1 cellular context compared by ENCODE assay signal in genomic region chr6:20404641-20405032, GRCh38.
TF ChIP-seq lines count a peak whose summit lies in the region.

No MANE protein-coding gene starts in this region.

TF ChIP-seq in GM12878, 131 proteins besides CTCF, POLR2A, EP300 and RAD21 (continued from another document):
- no peak for TF ChIP-seq ATF2 (IDR thresholded peaks at IDR 0.05; ENCODE audit: low read length)
- TF ChIP-seq TAF1 (IDR thresholded peaks at IDR 0.05; ENCODE audit: borderline replicate concordance, low read depth, low read length): 0 out of 2 replicates have a peak, but pooled peaks have one; percentile 29
- no peak for TF ChIP-seq MLLT1 (IDR thresholded peaks at IDR 0.05)
- TF ChIP-seq RAD51 (IDR thresholded peaks at IDR 0.05): no peak
- TF ChIP-seq ETV6 (conservative IDR thresholded peaks at IDR 0.05 in 1 of 2, IDR thresholded peaks at IDR 0.05 in 1 of 2; ENCODE audit: borderline replicate concordance in 1 of 2, low read depth in 1 of 2): 0 out of 4 replicates have a peak, but pooled peaks of 1 of the 2 experiments have one; percentile 4
- TF ChIP-seq SUPT20H (IDR thresholded peaks at IDR 0.05; ENCODE audit: borderline replicate concordance, control insufficient read depth, low read depth, low read length): no peak
- TF ChIP-seq, protein P1, sequence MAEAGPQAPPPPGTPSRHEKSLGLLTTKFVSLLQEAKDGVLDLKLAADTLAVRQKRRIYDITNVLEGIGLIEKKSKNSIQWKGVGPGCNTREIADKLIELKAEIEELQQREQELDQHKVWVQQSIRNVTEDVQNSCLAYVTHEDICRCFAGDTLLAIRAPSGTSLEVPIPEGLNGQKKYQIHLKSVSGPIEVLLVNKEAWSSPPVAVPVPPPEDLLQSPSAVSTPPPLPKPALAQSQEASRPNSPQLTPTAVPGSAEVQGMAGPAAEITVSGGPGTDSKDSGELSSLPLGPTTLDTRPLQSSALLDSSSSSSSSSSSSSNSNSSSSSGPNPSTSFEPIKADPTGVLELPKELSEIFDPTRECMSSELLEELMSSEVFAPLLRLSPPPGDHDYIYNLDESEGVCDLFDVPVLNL (IDR thresholded peaks at IDR 0.05; ENCODE audit: low read depth, low read length): no peak
- TF ChIP-seq PAX5 (IDR thresholded peaks at IDR 0.05; ENCODE audit: borderline replicate concordance, low read depth, low read length): no peak
- TF ChIP-seq SUZ12 (IDR thresholded peaks at IDR 0.05; ENCODE audit: unreplicated experiment): no peak
- TF ChIP-seq PAX8 (IDR thresholded peaks at IDR 0.05): no peak
- TF ChIP-seq, protein P2, sequence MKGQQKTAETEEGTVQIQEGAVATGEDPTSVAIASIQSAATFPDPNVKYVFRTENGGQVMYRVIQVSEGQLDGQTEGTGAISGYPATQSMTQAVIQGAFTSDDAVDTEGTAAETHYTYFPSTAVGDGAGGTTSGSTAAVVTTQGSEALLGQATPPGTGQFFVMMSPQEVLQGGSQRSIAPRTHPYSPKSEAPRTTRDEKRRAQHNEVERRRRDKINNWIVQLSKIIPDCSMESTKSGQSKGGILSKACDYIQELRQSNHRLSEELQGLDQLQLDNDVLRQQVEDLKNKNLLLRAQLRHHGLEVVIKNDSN (IDR thresholded peaks at IDR 0.05; ENCODE audit: borderline replicate concordance, extremely low read length, insufficient read depth, low read depth, low read length): no peak
- TF ChIP-seq HDGF (IDR thresholded peaks at IDR 0.05): no peak
- TF ChIP-seq TCF3 (IDR thresholded peaks at IDR 0.05; ENCODE audit: borderline replicate concordance, insufficient read depth, low read depth, low read length): no peak
- TF ChIP-seq TARDBP (IDR thresholded peaks at IDR 0.05; ENCODE audit: borderline replicate concordance): no peak
- TF ChIP-seq MEF2A (IDR thresholded peaks at IDR 0.05; ENCODE audit: insufficient read depth, low read depth, low read length): no peak
- TF ChIP-seq, protein P3, sequence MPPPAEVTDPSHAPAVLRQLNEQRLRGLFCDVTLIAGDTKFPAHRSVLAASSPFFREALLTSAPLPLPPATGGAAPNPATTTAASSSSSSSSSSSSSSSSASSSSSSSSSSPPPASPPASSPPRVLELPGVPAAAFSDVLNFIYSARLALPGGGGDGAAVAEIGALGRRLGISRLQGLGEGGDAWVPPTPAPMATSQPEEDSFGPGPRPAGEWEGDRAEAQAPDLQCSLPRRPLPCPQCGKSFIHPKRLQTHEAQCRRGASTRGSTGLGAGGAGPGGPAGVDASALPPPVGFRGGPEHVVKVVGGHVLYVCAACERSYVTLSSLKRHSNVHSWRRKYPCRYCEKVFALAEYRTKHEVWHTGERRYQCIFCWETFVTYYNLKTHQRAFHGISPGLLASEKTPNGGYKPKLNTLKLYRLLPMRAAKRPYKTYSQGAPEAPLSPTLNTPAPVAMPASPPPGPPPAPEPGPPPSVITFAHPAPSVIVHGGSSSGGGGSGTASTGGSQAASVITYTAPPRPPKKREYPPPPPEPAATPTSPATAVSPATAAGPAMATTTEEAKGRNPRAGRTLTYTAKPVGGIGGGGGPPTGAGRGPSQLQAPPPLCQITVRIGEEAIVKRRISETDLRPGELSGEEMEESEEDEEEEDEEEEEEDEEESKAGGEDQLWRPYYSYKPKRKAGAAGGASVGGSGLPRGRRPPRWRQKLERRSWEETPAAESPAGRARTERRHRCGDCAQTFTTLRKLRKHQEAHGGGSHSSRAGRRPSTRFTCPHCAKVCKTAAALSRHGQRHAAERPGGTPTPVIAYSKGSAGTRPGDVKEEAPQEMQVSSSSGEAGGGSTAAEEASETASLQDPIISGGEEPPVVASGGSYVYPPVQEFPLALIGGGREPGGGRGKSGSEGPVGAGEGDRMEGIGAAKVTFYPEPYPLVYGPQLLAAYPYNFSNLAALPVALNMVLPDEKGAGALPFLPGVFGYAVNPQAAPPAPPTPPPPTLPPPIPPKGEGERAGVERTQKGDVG (CRISPR knock-in tag; IDR thresholded peaks at IDR 0.05): no peak
- TF ChIP-seq SRF (IDR thresholded peaks at IDR 0.05; ENCODE audit: low read depth in 2 of 2, low read length in 2 of 2): no peak
- TF ChIP-seq ZNF217 (IDR thresholded peaks at IDR 0.05): no peak
- TF ChIP-seq BMI1 (IDR thresholded peaks at IDR 0.05; ENCODE audit: borderline replicate concordance): no peak
- no peak for TF ChIP-seq EZH2 (IDR thresholded peaks at IDR 0.05; ENCODE audit: borderline replicate concordance, control insufficient read depth, low read depth, low read length)
- no peak for TF ChIP-seq ZNF207 (IDR thresholded peaks at IDR 0.05; ENCODE audit: borderline replicate concordance)
- TF ChIP-seq IRF4 (IDR thresholded peaks at IDR 0.05; ENCODE audit: low read depth, low read length): 0 out of 2 replicates have a peak, but pooled peaks have one; percentile 18
- no peak for TF ChIP-seq NR2F1 (conservative IDR thresholded peaks at IDR 0.05)
- TF ChIP-seq HDAC2 (IDR thresholded peaks at IDR 0.05): no peak
- TF ChIP-seq, protein P4, sequence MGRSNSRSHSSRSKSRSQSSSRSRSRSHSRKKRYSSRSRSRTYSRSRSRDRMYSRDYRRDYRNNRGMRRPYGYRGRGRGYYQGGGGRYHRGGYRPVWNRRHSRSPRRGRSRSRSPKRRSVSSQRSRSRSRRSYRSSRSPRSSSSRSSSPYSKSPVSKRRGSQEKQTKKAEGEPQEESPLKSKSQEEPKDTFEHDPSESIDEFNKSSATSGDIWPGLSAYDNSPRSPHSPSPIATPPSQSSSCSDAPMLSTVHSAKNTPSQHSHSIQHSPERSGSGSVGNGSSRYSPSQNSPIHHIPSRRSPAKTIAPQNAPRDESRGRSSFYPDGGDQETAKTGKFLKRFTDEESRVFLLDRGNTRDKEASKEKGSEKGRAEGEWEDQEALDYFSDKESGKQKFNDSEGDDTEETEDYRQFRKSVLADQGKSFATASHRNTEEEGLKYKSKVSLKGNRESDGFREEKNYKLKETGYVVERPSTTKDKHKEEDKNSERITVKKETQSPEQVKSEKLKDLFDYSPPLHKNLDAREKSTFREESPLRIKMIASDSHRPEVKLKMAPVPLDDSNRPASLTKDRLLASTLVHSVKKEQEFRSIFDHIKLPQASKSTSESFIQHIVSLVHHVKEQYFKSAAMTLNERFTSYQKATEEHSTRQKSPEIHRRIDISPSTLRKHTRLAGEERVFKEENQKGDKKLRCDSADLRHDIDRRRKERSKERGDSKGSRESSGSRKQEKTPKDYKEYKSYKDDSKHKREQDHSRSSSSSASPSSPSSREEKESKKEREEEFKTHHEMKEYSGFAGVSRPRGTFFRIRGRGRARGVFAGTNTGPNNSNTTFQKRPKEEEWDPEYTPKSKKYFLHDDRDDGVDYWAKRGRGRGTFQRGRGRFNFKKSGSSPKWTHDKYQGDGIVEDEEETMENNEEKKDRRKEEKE (IDR thresholded peaks at IDR 0.05): no peak
- no peak for TF ChIP-seq NFXL1 (IDR thresholded peaks at IDR 0.05; ENCODE audit: borderline replicate concordance)
- no peak for TF ChIP-seq WRNIP1 (IDR thresholded peaks at IDR 0.05; ENCODE audit: borderline replicate concordance, low read depth, low read length)
- 0 out of 2 replicates have a peak, but pooled peaks have one; percentile 22 for TF ChIP-seq JUNB (IDR thresholded peaks at IDR 0.05)
- no peak for TF ChIP-seq NR2C2 (IDR thresholded peaks at IDR 0.05; ENCODE audit: borderline replicate concordance, control insufficient read depth, insufficient read length, low read depth)
- no peak for TF ChIP-seq SPI1 (IDR thresholded peaks at IDR 0.05; ENCODE audit: borderline replicate concordance, insufficient read depth, low read depth, low read length)
- TF ChIP-seq, protein P5, sequence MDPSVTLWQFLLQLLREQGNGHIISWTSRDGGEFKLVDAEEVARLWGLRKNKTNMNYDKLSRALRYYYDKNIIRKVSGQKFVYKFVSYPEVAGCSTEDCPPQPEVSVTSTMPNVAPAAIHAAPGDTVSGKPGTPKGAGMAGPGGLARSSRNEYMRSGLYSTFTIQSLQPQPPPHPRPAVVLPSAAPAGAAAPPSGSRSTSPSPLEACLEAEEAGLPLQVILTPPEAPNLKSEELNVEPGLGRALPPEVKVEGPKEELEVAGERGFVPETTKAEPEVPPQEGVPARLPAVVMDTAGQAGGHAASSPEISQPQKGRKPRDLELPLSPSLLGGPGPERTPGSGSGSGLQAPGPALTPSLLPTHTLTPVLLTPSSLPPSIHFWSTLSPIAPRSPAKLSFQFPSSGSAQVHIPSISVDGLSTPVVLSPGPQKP (IDR thresholded peaks at IDR 0.05; ENCODE audit: low read depth, low read length): no peak
- no peak for TF ChIP-seq SREBF2 (IDR thresholded peaks at IDR 0.05; ENCODE audit: low read length)
- TF ChIP-seq MXI1 (IDR thresholded peaks at IDR 0.05; ENCODE audit: low read depth, low read length): 0 out of 2 replicates have a peak, but pooled peaks have one; percentile 64
- no peak for TF ChIP-seq ASH2L (IDR thresholded peaks at IDR 0.05; ENCODE audit: borderline replicate concordance, low read depth)
